In the genomic region with DNA sequence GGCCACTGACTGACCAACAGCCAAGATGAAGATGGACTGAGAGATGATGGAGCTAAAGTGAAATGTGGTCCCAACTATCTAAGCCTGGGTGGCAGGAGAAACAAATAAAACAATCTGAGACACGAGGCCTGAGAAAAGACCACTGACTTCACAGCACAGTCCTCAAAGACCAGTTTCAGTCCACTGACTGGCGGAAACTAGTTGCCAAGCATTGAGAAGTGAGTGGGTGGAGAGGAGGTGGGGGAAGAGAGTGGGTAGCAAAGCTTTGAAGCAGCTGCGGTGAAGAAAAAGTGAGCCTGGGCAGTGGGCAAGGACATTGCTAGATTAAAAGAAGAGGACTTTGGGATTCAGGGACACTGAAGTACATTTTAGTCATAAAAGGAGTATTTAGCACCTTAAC, we compare ENCODE assay signal across 1 cellular context.
A peak's percentile ranks its signal among the peaks of the same experiment; 100 is the strongest.
TF ChIP-seq lines count a peak whose summit lies in the region.

No MANE protein-coding gene starts in this region.

TF ChIP-seq in GM12878, 131 proteins besides CTCF, POLR2A, EP300 and RAD21 (continued from another document and continues in another):
- TF ChIP-seq MYC (IDR thresholded peaks at IDR 0.05; ENCODE audit: insufficient read depth, insufficient read length, insufficient replicate concordance, low read length, severe bottlenecking) (no peak), NFXL1 (IDR thresholded peaks at IDR 0.05; ENCODE audit: borderline replicate concordance) (no peak), SUZ12 (IDR thresholded peaks at IDR 0.05; ENCODE audit: unreplicated experiment) (no peak), BCL3 (IDR thresholded peaks at IDR 0.05; ENCODE audit: borderline replicate concordance, insufficient read depth, low read depth, low read length, poor library complexity, severe bottlenecking) (peak; percentile 51), BMI1 (IDR thresholded peaks at IDR 0.05; ENCODE audit: borderline replicate concordance) (peak; percentile 58; the same call in 1 of the 2 replicates), CHD4 (IDR thresholded peaks at IDR 0.05) (no peak), TCF12 (IDR thresholded peaks at IDR 0.05; ENCODE audit: low read depth, low read length) (0 out of 2 replicates have a peak, but pooled peaks have one; percentile 65), NR2C2 (IDR thresholded peaks at IDR 0.05; ENCODE audit: borderline replicate concordance, control insufficient read depth, insufficient read length, low read depth) (no peak), MXI1 (IDR thresholded peaks at IDR 0.05; ENCODE audit: low read depth, low read length) (no peak), REST (IDR thresholded peaks at IDR 0.05; ENCODE audit: low read depth, low read length) (0 out of 2 replicates have a peak, but pooled peaks have one; percentile 7), PML (IDR thresholded peaks at IDR 0.05; ENCODE audit: low read length) (peak; percentile 27; the same call in 1 of the 2 replicates), KAT2A (conservative IDR thresholded peaks at IDR 0.05; ENCODE audit: control insufficient read depth, low read depth, low read length) (no peak), KDM1A (IDR thresholded peaks at IDR 0.05; ENCODE audit: borderline replicate concordance) (no peak), RELA (IDR thresholded peaks at IDR 0.05; ENCODE audit: borderline replicate concordance, partially characterized antibody) (peak; percentile 26), SMC3 (IDR thresholded peaks at IDR 0.05; ENCODE audit: borderline replicate concordance, low read length) (no peak), TCF3 (IDR thresholded peaks at IDR 0.05; ENCODE audit: borderline replicate concordance, insufficient read depth, low read depth, low read length) (no peak), RAD51 (IDR thresholded peaks at IDR 0.05) (no peak), CHD2 (IDR thresholded peaks at IDR 0.05; ENCODE audit: borderline replicate concordance, low read depth, low read length) (no peak; the same call in 1 of the 2 replicates), BCL11A (IDR thresholded peaks at IDR 0.05; ENCODE audit: low read depth, low read length) (0 out of 2 replicates have a peak, but pooled peaks have one; percentile 54), MEF2B (IDR thresholded peaks at IDR 0.05; ENCODE audit: partially characterized antibody, poor library complexity, severe bottlenecking) (no peak), SRF (IDR thresholded peaks at IDR 0.05; ENCODE audit: low read depth in 2 of 2, low read length in 2 of 2) (no peak), POLR2AphosphoS2 (IDR thresholded peaks at IDR 0.05; ENCODE audit: low read depth, low read length) (peak; percentile 82; the same call in 1 of the 2 replicates), ATF2 (IDR thresholded peaks at IDR 0.05; ENCODE audit: low read length) (no peak; the same call in 1 of the 2 replicates), SUPT20H (IDR thresholded peaks at IDR 0.05; ENCODE audit: borderline replicate concordance, control insufficient read depth, low read depth, low read length) (no peak), RCOR1 (conservative IDR thresholded peaks at IDR 0.05; ENCODE audit: low read depth, low read length) (no peak), PRDM15 (CRISPR knock-in tag; IDR thresholded peaks at IDR 0.05) (no peak)
- TF ChIP-seq, protein P1, sequence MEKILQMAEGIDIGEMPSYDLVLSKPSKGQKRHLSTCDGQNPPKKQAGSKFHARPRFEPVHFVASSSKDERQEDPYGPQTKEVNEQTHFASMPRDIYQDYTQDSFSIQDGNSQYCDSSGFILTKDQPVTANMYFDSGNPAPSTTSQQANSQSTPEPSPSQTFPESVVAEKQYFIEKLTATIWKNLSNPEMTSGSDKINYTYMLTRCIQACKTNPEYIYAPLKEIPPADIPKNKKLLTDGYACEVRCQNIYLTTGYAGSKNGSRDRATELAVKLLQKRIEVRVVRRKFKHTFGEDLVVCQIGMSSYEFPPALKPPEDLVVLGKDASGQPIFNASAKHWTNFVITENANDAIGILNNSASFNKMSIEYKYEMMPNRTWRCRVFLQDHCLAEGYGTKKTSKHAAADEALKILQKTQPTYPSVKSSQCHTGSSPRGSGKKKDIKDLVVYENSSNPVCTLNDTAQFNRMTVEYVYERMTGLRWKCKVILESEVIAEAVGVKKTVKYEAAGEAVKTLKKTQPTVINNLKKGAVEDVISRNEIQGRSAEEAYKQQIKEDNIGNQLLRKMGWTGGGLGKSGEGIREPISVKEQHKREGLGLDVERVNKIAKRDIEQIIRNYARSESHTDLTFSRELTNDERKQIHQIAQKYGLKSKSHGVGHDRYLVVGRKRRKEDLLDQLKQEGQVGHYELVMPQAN (conservative IDR thresholded peaks at IDR 0.05): 0 out of 2 replicates have a peak, but pooled peaks have one; percentile 42
- TF ChIP-seq, protein P2, sequence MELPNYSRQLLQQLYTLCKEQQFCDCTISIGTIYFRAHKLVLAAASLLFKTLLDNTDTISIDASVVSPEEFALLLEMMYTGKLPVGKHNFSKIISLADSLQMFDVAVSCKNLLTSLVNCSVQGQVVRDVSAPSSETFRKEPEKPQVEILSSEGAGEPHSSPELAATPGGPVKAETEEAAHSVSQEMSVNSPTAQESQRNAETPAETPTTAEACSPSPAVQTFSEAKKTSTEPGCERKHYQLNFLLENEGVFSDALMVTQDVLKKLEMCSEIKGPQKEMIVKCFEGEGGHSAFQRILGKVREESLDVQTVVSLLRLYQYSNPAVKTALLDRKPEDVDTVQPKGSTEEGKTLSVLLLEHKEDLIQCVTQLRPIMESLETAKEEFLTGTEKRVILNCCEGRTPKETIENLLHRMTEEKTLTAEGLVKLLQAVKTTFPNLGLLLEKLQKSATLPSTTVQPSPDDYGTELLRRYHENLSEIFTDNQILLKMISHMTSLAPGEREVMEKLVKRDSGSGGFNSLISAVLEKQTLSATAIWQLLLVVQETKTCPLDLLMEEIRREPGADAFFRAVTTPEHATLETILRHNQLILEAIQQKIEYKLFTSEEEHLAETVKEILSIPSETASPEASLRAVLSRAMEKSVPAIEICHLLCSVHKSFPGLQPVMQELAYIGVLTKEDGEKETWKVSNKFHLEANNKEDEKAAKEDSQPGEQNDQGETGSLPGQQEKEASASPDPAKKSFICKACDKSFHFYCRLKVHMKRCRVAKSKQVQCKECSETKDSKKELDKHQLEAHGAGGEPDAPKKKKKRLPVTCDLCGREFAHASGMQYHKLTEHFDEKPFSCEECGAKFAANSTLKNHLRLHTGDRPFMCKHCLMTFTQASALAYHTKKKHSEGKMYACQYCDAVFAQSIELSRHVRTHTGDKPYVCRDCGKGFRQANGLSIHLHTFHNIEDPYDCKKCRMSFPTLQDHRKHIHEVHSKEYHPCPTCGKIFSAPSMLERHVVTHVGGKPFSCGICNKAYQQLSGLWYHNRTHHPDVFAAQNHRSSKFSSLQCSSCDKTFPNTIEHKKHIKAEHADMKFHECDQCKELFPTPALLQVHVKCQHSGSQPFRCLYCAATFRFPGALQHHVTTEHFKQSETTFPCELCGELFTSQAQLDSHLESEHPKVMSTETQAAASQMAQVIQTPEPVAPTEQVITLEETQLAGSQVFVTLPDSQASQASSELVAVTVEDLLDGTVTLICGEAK (IDR thresholded peaks at IDR 0.05; ENCODE audit: borderline replicate concordance): no peak
- TF ChIP-seq, protein P3, sequence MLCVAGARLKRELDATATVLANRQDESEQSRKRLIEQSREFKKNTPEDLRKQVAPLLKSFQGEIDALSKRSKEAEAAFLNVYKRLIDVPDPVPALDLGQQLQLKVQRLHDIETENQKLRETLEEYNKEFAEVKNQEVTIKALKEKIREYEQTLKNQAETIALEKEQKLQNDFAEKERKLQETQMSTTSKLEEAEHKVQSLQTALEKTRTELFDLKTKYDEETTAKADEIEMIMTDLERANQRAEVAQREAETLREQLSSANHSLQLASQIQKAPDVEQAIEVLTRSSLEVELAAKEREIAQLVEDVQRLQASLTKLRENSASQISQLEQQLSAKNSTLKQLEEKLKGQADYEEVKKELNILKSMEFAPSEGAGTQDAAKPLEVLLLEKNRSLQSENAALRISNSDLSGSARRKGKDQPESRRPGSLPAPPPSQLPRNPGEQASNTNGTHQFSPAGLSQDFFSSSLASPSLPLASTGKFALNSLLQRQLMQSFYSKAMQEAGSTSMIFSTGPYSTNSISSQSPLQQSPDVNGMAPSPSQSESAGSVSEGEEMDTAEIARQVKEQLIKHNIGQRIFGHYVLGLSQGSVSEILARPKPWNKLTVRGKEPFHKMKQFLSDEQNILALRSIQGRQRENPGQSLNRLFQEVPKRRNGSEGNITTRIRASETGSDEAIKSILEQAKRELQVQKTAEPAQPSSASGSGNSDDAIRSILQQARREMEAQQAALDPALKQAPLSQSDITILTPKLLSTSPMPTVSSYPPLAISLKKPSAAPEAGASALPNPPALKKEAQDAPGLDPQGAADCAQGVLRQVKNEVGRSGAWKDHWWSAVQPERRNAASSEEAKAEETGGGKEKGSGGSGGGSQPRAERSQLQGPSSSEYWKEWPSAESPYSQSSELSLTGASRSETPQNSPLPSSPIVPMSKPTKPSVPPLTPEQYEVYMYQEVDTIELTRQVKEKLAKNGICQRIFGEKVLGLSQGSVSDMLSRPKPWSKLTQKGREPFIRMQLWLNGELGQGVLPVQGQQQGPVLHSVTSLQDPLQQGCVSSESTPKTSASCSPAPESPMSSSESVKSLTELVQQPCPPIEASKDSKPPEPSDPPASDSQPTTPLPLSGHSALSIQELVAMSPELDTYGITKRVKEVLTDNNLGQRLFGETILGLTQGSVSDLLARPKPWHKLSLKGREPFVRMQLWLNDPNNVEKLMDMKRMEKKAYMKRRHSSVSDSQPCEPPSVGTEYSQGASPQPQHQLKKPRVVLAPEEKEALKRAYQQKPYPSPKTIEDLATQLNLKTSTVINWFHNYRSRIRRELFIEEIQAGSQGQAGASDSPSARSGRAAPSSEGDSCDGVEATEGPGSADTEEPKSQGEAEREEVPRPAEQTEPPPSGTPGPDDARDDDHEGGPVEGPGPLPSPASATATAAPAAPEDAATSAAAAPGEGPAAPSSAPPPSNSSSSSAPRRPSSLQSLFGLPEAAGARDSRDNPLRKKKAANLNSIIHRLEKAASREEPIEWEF (IDR thresholded peaks at IDR 0.05; ENCODE audit: insufficient replicate concordance, low read depth, low read length): no peak
